ENCODE assay signal across 8 cellular contexts in genomic region chr14:31025335-31026075, GRCh38. TPM values are rescaled to one million over a fixed set of nuclear protein-coding genes. Genes with fewer than 3 reads are reported as not detected.
DNase-seq lines count a peak whose midpoint lies in the region; ATAC-seq, FAIRE-seq and TF ChIP-seq lines count a peak whose summit lies in the region.

Gene AP4S1 (plus strand): TSS chr14:31025649. CDS start chr14:31066197, 40,548 bp downstream.

- peak; percentile 15 for ATAC-seq in GM21360 (IDR thresholded peaks at IDR 0.05; ENCODE audit: unreplicated experiment)

- DNase-seq in CD14-positive monocyte (ENCODE audit: low spot score) (no peak), MG63 (peak; percentile 16), breast epithelium (ENCODE audit: low spot score in 2 of 2) (peak; percentile 34 to 57), inferior parietal cortex (ENCODE audit: extremely low spot score) (peak; percentile 61), RCC 7860 (ENCODE audit: low spot score) (no peak)
- DNase-seq in stimulated activated CD4-positive, alpha-beta T cell treated with anti-CD3 and anti-CD28 coated beads, Interleukin-12 subunit alpha, Interleukin-12 subunit beta, amount 100 ng/mL, for 24 hours (ENCODE audit: low read depth in 2 of 2) = peak; percentile 24 to 33

- no peaks in the 10 kb centered on the region for H3K9me3 Mint-ChIP-seq in CD14-positive monocyte

- peak within 1 kb of the TSS; percentile 100 for H3K27ac ChIP-seq in breast epithelium

- H3K27me3 ChIP-seq in MG63 = no peaks in the 10 kb centered on the region
- H3K27me3 ChIP-seq in breast epithelium = no peaks in the 10 kb centered on the region

- peaks cover 11 to 12% of the 10 kb centered on the region in 2 donors for H3K36me3 Mint-ChIP-seq in CD14-positive monocyte

- peaks cover 31% of the 10 kb centered on the region for H3K4me1 Mint-ChIP-seq in CD14-positive monocyte

- intact Hi-C loops in CD14-positive monocyte (cut with micrococcal nuclease) (loop anchor here (5.0 to 10.0 kb wide), 2 partner anchors 49 to 67 kb away; no protein-coding TSS in a partner anchor), breast epithelium (cut with DNase I; ENCODE audit: low total_unique reads) (no loop called here)

- H3K27ac Mint-ChIP-seq in CD14-positive monocyte = peak within 1 kb of the TSS; percentile 98 to 100 (median 98)

- H3K36me3 ChIP-seq in MG63 (peaks cover 5% of the 10 kb centered on the region), breast epithelium (no peaks in the 10 kb centered on the region)

- TF ChIP-seq CTCF in CD14-positive monocyte (IDR thresholded peaks at IDR 0.05) (no peak), WI38 (IDR thresholded peaks at IDR 0.05; ENCODE audit: low read depth, low read length) (no peak), breast epithelium (IDR thresholded peaks at IDR 0.05) (no peak)

- peak within 1 kb of the TSS; percentile 100 for H3K4me3 Mint-ChIP-seq in CD14-positive monocyte

- peaks cover 3 to 7% of the 10 kb centered on the region in 2 donors for H3K4me1 ChIP-seq in breast epithelium

- no peak for FAIRE-seq in RCC 7860 (lab: Jason Lieb, UNC)

- H3K27me3 Mint-ChIP-seq in CD14-positive monocyte (ENCODE audit: low read depth in 3 of 3) = peaks cover 0 to under 1% (median 0%) of the 10 kb centered on the region in 3 donors

- H3K4me3 ChIP-seq in MG63 (peak within 1 kb of the TSS; percentile 69), WI38 (ENCODE audit: low read depth, low read length) (peak within 1 kb of the TSS; percentile 94), breast epithelium (peak within 1 kb of the TSS; percentile 89 to 100 (median 95))

- TF ChIP-seq POLR2A in breast epithelium (IDR thresholded peaks at IDR 0.05) = no peak

- H3K9me3 ChIP-seq in MG63 = no peaks in the 10 kb centered on the region
- no peaks in the 10 kb centered on the region for H3K9me3 ChIP-seq in breast epithelium

RNA-seq across cellular contexts. Expression of gene AP4S1, which starts in this region (rescaled TPM):
- polyA plus RNA-seq in CD14-positive monocyte = 1 to 10 TPM; 2.8 to 5.1 TPM
- 1.9 and 11.8 TPM in 2 replicates for total RNA-seq in MG63 (2014; rRNA removed; shearing (Covaris generic); ENCODE audit: low replicate concordance)
- 10 to 100 TPM in 1 of 3 donors, 1 to 10 TPM in 2; 4.5 to 11.1 (median 5.2) TPM for total RNA-seq in breast epithelium

Comparison
In these comparisons a context has a peak if more than half of its experiments do, and no peak if none do; other contexts are left out.
1. DNase-seq: peak in MG63 (single experiment), breast epithelium (2 of 2), inferior parietal cortex (single experiment) and stimulated activated CD4-positive, alpha-beta T cell treated with anti-CD3 and anti-CD28 coated beads, Interleukin-12 subunit alpha, Interleukin-12 subunit beta, amount 100 ng/mL, for 24 hours (2 of 2); none in CD14-positive monocyte (single experiment) and RCC 7860 (single experiment).
2. Peak in every context shown above with its lines, with median percentiles within 50 percentile points of each other: H3K4me3 ChIP-seq.